1 cellular context compared by ENCODE assay signal in genomic region chr12:45615268-45615667, GRCh38.
TF ChIP-seq lines count a peak whose summit lies in the region.

No MANE protein-coding gene starts in this region.

TF ChIP-seq in HEK293, 187 proteins besides CTCF, POLR2A, EP300 and RAD21 (continued from another document):
- TF ChIP-seq ZNF2 (tag by site-specific recombination; IDR thresholded peaks at IDR 0.05) (peak; percentile 98), GLIS1 (tag by site-specific recombination; IDR thresholded peaks at IDR 0.05) (peak; percentile 40; the same call in 1 of the 2 replicates), ZNF10 (tag by site-specific recombination; IDR thresholded peaks at IDR 0.05) (0 out of 2 replicates have a peak, but pooled peaks have one; percentile 60), BCL11A (tag by site-specific recombination; IDR thresholded peaks at IDR 0.05; ENCODE audit: low read depth) (peak; percentile 66; the same call in 1 of the 2 replicates), KLF16 (tag by site-specific recombination; IDR thresholded peaks at IDR 0.05) (peak; percentile 25; the same call in 1 of the 2 replicates), ZNF664 (tag by site-specific recombination; IDR thresholded peaks at IDR 0.05) (peak; percentile 56), ZIC2 (tag by site-specific recombination; IDR thresholded peaks at IDR 0.05) (peak; percentile 52; the same call in 1 of the 2 replicates), ZNF324 (tag by site-specific recombination; IDR thresholded peaks at IDR 0.05) (peak; percentile 70; the same call in 1 of the 2 replicates), BCL6B (tag by site-specific recombination; IDR thresholded peaks at IDR 0.05) (peak; percentile 93), OSR2 (tag by site-specific recombination; IDR thresholded peaks at IDR 0.05) (peak; percentile 89), ZNF830 (tag by site-specific recombination; IDR thresholded peaks at IDR 0.05; ENCODE audit: low read depth) (no peak), ZNF112 (tag by site-specific recombination; IDR thresholded peaks at IDR 0.05) (no peak), HOXD13 (CRISPR knock-in tag; IDR thresholded peaks at IDR 0.05; ENCODE audit: borderline replicate concordance) (peak; percentile 71; the same call in 1 of the 2 replicates), KLF8 (tag by site-specific recombination; IDR thresholded peaks at IDR 0.05) (peak; percentile 66), BCL11B (tag by site-specific recombination; IDR thresholded peaks at IDR 0.05; ENCODE audit: low read depth) (peak; percentile 55), ZNF530 (tag by site-specific recombination; IDR thresholded peaks at IDR 0.05; ENCODE audit: low read depth) (no peak), ZNF792 (tag by site-specific recombination; IDR thresholded peaks at IDR 0.05) (0 out of 2 replicates have a peak, but pooled peaks have one; percentile 68), ZFP69B (tag by site-specific recombination; IDR thresholded peaks at IDR 0.05) (0 out of 2 replicates have a peak, but pooled peaks have one; percentile 22), ZEB2 (tag by site-specific recombination; IDR thresholded peaks at IDR 0.05) (peak; percentile 95), ZNF48 (tag by site-specific recombination; IDR thresholded peaks at IDR 0.05) (no peak), ZNF239 (tag by site-specific recombination; IDR thresholded peaks at IDR 0.05) (0 out of 2 replicates have a peak, but pooled peaks have one; percentile 18), TSHZ1 (tag by site-specific recombination; IDR thresholded peaks at IDR 0.05; ENCODE audit: borderline replicate concordance) (peak; percentile 91), ZNF558 (tag by site-specific recombination; IDR thresholded peaks at IDR 0.05) (no peak; the same call in 1 of the 2 replicates)
- TF ChIP-seq, protein P1, sequence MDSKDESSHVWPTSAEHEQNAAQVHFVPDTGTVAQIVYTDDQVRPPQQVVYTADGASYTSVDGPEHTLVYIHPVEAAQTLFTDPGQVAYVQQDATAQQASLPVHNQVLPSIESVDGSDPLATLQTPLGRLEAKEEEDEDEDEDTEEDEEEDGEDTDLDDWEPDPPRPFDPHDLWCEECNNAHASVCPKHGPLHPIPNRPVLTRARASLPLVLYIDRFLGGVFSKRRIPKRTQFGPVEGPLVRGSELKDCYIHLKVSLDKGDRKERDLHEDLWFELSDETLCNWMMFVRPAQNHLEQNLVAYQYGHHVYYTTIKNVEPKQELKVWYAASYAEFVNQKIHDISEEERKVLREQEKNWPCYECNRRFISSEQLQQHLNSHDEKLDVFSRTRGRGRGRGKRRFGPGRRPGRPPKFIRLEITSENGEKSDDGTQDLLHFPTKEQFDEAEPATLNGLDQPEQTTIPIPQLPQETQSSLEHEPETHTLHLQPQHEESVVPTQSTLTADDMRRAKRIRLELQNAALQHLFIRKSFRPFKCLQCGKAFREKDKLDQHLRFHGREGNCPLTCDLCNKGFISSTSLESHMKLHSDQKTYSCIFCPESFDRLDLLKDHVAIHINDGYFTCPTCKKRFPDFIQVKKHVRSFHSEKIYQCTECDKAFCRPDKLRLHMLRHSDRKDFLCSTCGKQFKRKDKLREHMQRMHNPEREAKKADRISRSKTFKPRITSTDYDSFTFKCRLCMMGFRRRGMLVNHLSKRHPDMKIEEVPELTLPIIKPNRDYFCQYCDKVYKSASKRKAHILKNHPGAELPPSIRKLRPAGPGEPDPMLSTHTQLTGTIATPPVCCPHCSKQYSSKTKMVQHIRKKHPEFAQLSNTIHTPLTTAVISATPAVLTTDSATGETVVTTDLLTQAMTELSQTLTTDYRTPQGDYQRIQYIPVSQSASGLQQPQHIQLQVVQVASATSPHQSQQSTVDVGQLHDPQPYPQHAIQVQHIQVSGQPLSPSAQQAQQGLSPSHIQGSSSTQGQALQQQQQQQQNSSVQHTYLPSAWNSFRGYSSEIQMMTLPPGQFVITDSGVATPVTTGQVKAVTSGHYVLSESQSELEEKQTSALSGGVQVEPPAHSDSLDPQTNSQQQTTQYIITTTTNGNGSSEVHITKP (tag by site-specific recombination; IDR thresholded peaks at IDR 0.05) = peak; percentile 97
- TF ChIP-seq, protein P2, sequence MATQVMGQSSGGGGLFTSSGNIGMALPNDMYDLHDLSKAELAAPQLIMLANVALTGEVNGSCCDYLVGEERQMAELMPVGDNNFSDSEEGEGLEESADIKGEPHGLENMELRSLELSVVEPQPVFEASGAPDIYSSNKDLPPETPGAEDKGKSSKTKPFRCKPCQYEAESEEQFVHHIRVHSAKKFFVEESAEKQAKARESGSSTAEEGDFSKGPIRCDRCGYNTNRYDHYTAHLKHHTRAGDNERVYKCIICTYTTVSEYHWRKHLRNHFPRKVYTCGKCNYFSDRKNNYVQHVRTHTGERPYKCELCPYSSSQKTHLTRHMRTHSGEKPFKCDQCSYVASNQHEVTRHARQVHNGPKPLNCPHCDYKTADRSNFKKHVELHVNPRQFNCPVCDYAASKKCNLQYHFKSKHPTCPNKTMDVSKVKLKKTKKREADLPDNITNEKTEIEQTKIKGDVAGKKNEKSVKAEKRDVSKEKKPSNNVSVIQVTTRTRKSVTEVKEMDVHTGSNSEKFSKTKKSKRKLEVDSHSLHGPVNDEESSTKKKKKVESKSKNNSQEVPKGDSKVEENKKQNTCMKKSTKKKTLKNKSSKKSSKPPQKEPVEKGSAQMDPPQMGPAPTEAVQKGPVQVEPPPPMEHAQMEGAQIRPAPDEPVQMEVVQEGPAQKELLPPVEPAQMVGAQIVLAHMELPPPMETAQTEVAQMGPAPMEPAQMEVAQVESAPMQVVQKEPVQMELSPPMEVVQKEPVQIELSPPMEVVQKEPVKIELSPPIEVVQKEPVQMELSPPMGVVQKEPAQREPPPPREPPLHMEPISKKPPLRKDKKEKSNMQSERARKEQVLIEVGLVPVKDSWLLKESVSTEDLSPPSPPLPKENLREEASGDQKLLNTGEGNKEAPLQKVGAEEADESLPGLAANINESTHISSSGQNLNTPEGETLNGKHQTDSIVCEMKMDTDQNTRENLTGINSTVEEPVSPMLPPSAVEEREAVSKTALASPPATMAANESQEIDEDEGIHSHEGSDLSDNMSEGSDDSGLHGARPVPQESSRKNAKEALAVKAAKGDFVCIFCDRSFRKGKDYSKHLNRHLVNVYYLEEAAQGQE (tag by site-specific recombination; IDR thresholded peaks at IDR 0.05) = 0 out of 2 replicates have a peak, but pooled peaks have one; percentile 8
- TF ChIP-seq, protein P3, sequence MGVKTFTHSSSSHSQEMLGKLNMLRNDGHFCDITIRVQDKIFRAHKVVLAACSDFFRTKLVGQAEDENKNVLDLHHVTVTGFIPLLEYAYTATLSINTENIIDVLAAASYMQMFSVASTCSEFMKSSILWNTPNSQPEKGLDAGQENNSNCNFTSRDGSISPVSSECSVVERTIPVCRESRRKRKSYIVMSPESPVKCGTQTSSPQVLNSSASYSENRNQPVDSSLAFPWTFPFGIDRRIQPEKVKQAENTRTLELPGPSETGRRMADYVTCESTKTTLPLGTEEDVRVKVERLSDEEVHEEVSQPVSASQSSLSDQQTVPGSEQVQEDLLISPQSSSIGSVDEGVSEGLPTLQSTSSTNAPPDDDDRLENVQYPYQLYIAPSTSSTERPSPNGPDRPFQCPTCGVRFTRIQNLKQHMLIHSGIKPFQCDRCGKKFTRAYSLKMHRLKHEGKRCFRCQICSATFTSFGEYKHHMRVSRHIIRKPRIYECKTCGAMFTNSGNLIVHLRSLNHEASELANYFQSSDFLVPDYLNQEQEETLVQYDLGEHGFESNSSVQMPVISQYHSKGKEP (tag by site-specific recombination; IDR thresholded peaks at IDR 0.05) = peak; percentile 55
- TF ChIP-seq, protein P4, sequence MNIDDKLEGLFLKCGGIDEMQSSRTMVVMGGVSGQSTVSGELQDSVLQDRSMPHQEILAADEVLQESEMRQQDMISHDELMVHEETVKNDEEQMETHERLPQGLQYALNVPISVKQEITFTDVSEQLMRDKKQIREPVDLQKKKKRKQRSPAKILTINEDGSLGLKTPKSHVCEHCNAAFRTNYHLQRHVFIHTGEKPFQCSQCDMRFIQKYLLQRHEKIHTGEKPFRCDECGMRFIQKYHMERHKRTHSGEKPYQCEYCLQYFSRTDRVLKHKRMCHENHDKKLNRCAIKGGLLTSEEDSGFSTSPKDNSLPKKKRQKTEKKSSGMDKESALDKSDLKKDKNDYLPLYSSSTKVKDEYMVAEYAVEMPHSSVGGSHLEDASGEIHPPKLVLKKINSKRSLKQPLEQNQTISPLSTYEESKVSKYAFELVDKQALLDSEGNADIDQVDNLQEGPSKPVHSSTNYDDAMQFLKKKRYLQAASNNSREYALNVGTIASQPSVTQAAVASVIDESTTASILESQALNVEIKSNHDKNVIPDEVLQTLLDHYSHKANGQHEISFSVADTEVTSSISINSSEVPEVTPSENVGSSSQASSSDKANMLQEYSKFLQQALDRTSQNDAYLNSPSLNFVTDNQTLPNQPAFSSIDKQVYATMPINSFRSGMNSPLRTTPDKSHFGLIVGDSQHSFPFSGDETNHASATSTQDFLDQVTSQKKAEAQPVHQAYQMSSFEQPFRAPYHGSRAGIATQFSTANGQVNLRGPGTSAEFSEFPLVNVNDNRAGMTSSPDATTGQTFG (tag by site-specific recombination; IDR thresholded peaks at IDR 0.05; ENCODE audit: borderline replicate concordance) = no peak
